Comparison of ENCODE assay signal across 27 cellular contexts in genomic region chr17:71325117-71325516, GRCh38.
"Had no signal": no experiment of that assay in that cellular context is flagged by ENCODE, and none has a peak within 500 bp of the region (broad histone marks: within the 10 kb centered on the region; RNA-seq: fewer than 3 reads in every experiment).

No MANE protein-coding gene starts in this region.

- H3K27ac ChIP-seq: ascending aorta, VCaP had no signal

- H3K4me3 ChIP-seq: ascending aorta had no signal

- H3K27me3 ChIP-seq: ascending aorta had no signal

- ATAC-seq: activated CD8-positive, alpha-beta T cell treated with anti-CD3 and anti-CD28 coated beads for 36 hours; activated naive CD8-positive, alpha-beta T cell treated with anti-CD3 and anti-CD28 coated beads, Interleukin-2, amount 50 U/mL, for 24 hours had no signal

- H3K36me3 ChIP-seq: ascending aorta had no signal

- H3K9me3 ChIP-seq: ascending aorta had no signal

- H3K4me1 ChIP-seq: ascending aorta had no signal

- FAIRE-seq: TTC549 had no signal

- DNase-seq: activated B cell treated with CpG ODN at 0.5 μM for 24 hours; activated CD4-positive, alpha-beta memory T cell treated with anti-CD3 and anti-CD28 coated beads for 36 hours; activated CD4-positive, alpha-beta T cell treated with anti-CD3 and anti-CD28 coated beads for 4 hours; activated CD4-positive, alpha-beta T cell treated with anti-CD3 and anti-CD28 coated beads, Interleukin-2, amount 10 ng/mL, durations not matched to agents 24 days and 14 days; activated CD4-positive, alpha-beta T cell treated with anti-CD3 and anti-CD28 coated beads, Interleukin-2, amount 50 U/mL, for 1 hour; activated CD4-positive, alpha-beta T cell treated with anti-CD3 and anti-CD28 coated beads, Interleukin-2, amount 50 U/mL, for 4 hours; activated CD4-positive, CD25-positive, alpha-beta regulatory T cell treated with anti-CD3 and anti-CD28 coated beads, Interleukin-2, amount 50 U/mL, for 72 hours; activated CD8-positive, alpha-beta memory T cell treated with anti-CD3 and anti-CD28 coated beads, Interleukin-2, amount 50 U/mL, for 48 hours; activated CD8-positive, alpha-beta T cell treated with anti-CD3 and anti-CD28 coated beads for 36 hours; activated effector memory CD4-positive, alpha-beta T cell treated with Interleukin-2 at 50 U/mL for 16 hours; activated gamma-delta T cell; activated naive CD4-positive, alpha-beta T cell treated with anti-CD3 and anti-CD28 coated beads, Interleukin-2, amount 10 ng/mL, durations not matched to agents 7 days and 5 days; activated naive CD4-positive, alpha-beta T cell treated with Interleukin-2 at 50 U/mL for 16 hours; activated naive CD8-positive, alpha-beta T cell treated with anti-CD3 and anti-CD28 coated beads, Interleukin-2, amount 10 ng/mL, durations not matched to agents 7 days and 5 days; activated naive CD8-positive, alpha-beta T cell treated with anti-CD3 and anti-CD28 coated beads, Interleukin-2, amount 50 U/mL, for 24 hours; activated T-cell treated with anti-CD3 and anti-CD28 coated beads, Interleukin-2, amount 50 U/mL, for 24 hours; activated T-cell treated with anti-CD3 and anti-CD28 coated beads, Interleukin-2, amount 50 U/mL, for 48 hours; amygdala; anterior cingulate cortex; central memory CD4-positive, alpha-beta T cell; SW 1271; T-helper 1 cell; T-helper 2 cell; T-helper 9 cell had no signal
